ENCODE assay signal across 1 cellular context in genomic region chr19:47132522-47132852, GRCh38.
TF ChIP-seq lines count a peak whose summit lies in the region.

No MANE protein-coding gene starts in this region.

TF ChIP-seq in K562, 482 proteins besides CTCF, POLR2A, EP300 and RAD21 (continued from another document):
- TF ChIP-seq SAFB (IDR thresholded peaks at IDR 0.05; ENCODE audit: borderline replicate concordance, low read depth, low read length) (no peak), MYC (IDR thresholded peaks at IDR 0.05; ENCODE audit: low read depth, low read length) (no peak), MYC (CRISPR knock-in tag; IDR thresholded peaks at IDR 0.05; ENCODE audit: borderline replicate concordance, low read depth) (no peak), ZKSCAN8 (CRISPR knock-in tag; IDR thresholded peaks at IDR 0.05) (no peak), JUN (IDR thresholded peaks at IDR 0.05; ENCODE audit: borderline replicate concordance, low read depth, low read length) (no peak), JUN (CRISPR knock-in tag; IDR thresholded peaks at IDR 0.05; ENCODE audit: borderline replicate concordance) (no peak), XRCC4 (IDR thresholded peaks at IDR 0.05; ENCODE audit: extremely low read depth, insufficient read depth, insufficient read length) (no peak), XRCC3 (IDR thresholded peaks at IDR 0.05) (no peak), CAMTA2 (CRISPR knock-in tag; conservative IDR thresholded peaks at IDR 0.05) (no peak), SAP30 (IDR thresholded peaks at IDR 0.05; ENCODE audit: borderline replicate concordance, insufficient read depth, low read depth, low read length, poor library complexity, severe bottlenecking) (no peak), ZNF449 (CRISPR knock-in tag; IDR thresholded peaks at IDR 0.05) (no peak), KLF16 (IDR thresholded peaks at IDR 0.05) (no peak), ZNF184 (CRISPR knock-in tag; IDR thresholded peaks at IDR 0.05) (no peak), ZNF76 (CRISPR knock-in tag; IDR thresholded peaks at IDR 0.05; ENCODE audit: borderline replicate concordance) (no peak), RHOXF2B (CRISPR knock-in tag; conservative IDR thresholded peaks at IDR 0.05) (no peak), ZNF146 (CRISPR knock-in tag; IDR thresholded peaks at IDR 0.05; ENCODE audit: unreplicated experiment) (no peak)
